In genomic region chr2:68193774-68194372, GRCh38 we compare ENCODE assay signal across 13 cellular contexts. TPM values are rescaled to one million over a fixed set of nuclear protein-coding genes. Genes with fewer than 3 reads are reported as not detected.
DNase-seq lines count a peak whose midpoint lies in the region; ATAC-seq, FAIRE-seq and TF ChIP-seq lines count a peak whose summit lies in the region.
"Had no signal": no experiment of that assay in that cellular context is flagged by ENCODE, and none has a peak within 500 bp of the region (broad histone marks: within the 10 kb centered on the region; RNA-seq: fewer than 3 reads in every experiment).

No MANE protein-coding gene starts in this region.

- RAD21 ChIA-PET in HCT116 (lab: Charles Lee; ENCODE audit: low non-redundant PET in 1 of 2, low total read pairs in 2 of 2, uncharacterized antibody in 2 of 2, unreplicated experiment in 2 of 2): no interaction called here

- dilution Hi-C loops in keratinocyte (cut with MboI; ENCODE audit: extremely low pct_ligation_motif_present, low sequenced_read_pairs): no loop called here

- intact Hi-C loops in HCT116 (cut with micrococcal nuclease): no loop called here
- intact Hi-C loops in head of caudate nucleus (cut with DNase I): no loop called here

- H3K4me2 ChIP-seq in HCT116 (ENCODE audit: low read length) (peak overlapping the region; percentile 39), keratinocyte (ENCODE audit: control insufficient read depth, extremely low read depth, insufficient read depth, low read depth, low read length) (peak overlapping the region; percentile 75)

- H3K79me2 ChIP-seq in ACC112 (ENCODE audit: control insufficient read depth, insufficient read depth, low read length, unreplicated experiment) (peaks cover 83% of the 10 kb centered on the region), HCT116 (ENCODE audit: insufficient read depth, low read length) (peaks cover 92% of the 10 kb centered on the region), keratinocyte (ENCODE audit: control insufficient read depth, insufficient read depth, low read length) (peaks cover 81% of the 10 kb centered on the region)

- no peak for ATAC-seq in HCT116
- ATAC-seq: GM12878 had no signal

- CTCF ChIA-PET in HCT116 (lab: Charles Lee): no interaction called here

- H3K9me3 ChIP-seq in HCT116 (ENCODE audit: control insufficient read depth in 1 of 2, insufficient read depth in 1 of 2, low read depth in 1 of 2, low read length in 2 of 2) (no peaks in the 10 kb centered on the region), keratinocyte (ENCODE audit: control insufficient read depth, low read depth, low read length) (no peaks in the 10 kb centered on the region)
- H3K9me3 ChIP-seq: thyroid gland had no signal

- no peak overlapping the region for H3K9ac ChIP-seq in HCT116 (ENCODE audit: low read length)
- peak overlapping the region; percentile 36 for H3K9ac ChIP-seq in keratinocyte (ENCODE audit: control insufficient read depth, extremely low read depth, insufficient read depth, low read length)

- no peak for TF ChIP-seq CTCF in HCT116 (IDR thresholded peaks at IDR 0.05 in 2 of 3, conservative IDR thresholded peaks at IDR 0.05 in 1 of 3; ENCODE audit: borderline replicate concordance in 1 of 3, insufficient read depth in 1 of 3, low read depth in 2 of 3, low read length in 2 of 3)
- no peak for TF ChIP-seq CTCF in astrocyte of the spinal cord (IDR thresholded peaks at IDR 0.05; ENCODE audit: low read depth, low read length)
- TF ChIP-seq CTCF in keratinocyte (optimal IDR thresholded peaks at IDR 0.05 in 1 of 3, IDR thresholded peaks at IDR 0.05 in 1 of 3, conservative IDR thresholded peaks at IDR 0.05 in 1 of 3; ENCODE audit: extremely low read depth in 1 of 3, insufficient read depth in 2 of 3, low read length in 3 of 3): no peak

- no peak for TF ChIP-seq POLR2A in HCT116 (IDR thresholded peaks at IDR 0.05; ENCODE audit: borderline replicate concordance, extremely low read depth, insufficient read depth, insufficient read length)

- H2AFZ ChIP-seq in ACC112 (ENCODE audit: low read length, unreplicated experiment) (no peak overlapping the region), HCT116 (ENCODE audit: low read depth, low read length, poor library complexity, severe bottlenecking) (no peak overlapping the region), keratinocyte (ENCODE audit: control insufficient read depth, low read length) (no peak overlapping the region)

- H3K9me1 ChIP-seq in keratinocyte (ENCODE audit: control insufficient read depth, extremely low read depth, insufficient read depth, low read length): no peaks in the 10 kb centered on the region

- no peak for TF ChIP-seq RAD21 in HCT116 (IDR thresholded peaks at IDR 0.05; ENCODE audit: low read depth)

- H4K20me1 ChIP-seq in HCT116 (ENCODE audit: insufficient read depth): peaks cover 14% of the 10 kb centered on the region
- H4K20me1 ChIP-seq in keratinocyte (ENCODE audit: control insufficient read depth, extremely low read depth, insufficient read depth, low read length): no peaks in the 10 kb centered on the region

- DNase-seq in HCT116 (ENCODE audit: low read depth, low spot score) (no peak), astrocyte of the spinal cord (ENCODE audit: low read depth, low spot score) (peak; percentile 66), keratinocyte (ENCODE audit: low read depth, low spot score) (no peak), 8988T (no peak), head of caudate nucleus (no peak), NCI-H526 treated with DMSO at 0.1 percent for 48 hours (lab: John Stamatoyannopoulos, UW) (no peak), NCI-H524 treated with DMSO at 0.1 percent for 48 hours (lab: John Stamatoyannopoulos, UW) (no peak)
- DNase-seq: CD8-positive, alpha-beta memory T cell; stimulated activated CD4-positive, alpha-beta T cell treated with anti-CD3 and anti-CD28 coated beads, Interleukin-4, amount 100 ng/mL, for 4 hours; thyroid gland had no signal

- no peaks in the 10 kb centered on the region for H3K9me2 ChIP-seq in HCT116 (ENCODE audit: insufficient read depth)

- H3K4me1 ChIP-seq in ACC112 (ENCODE audit: control insufficient read depth, insufficient read depth, low read length, unreplicated experiment): peaks cover 54% of the 10 kb centered on the region
- peaks cover 2 to 31% of the 10 kb centered on the region in 2 experiments; a peak in 3 of 4 replicates for H3K4me1 ChIP-seq in HCT116 (ENCODE audit: control insufficient read depth in 1 of 2, insufficient read depth in 2 of 2, low read length in 2 of 2)
- H3K4me1 ChIP-seq in keratinocyte (ENCODE audit: control insufficient read depth, extremely low read depth, insufficient read depth, low read length): peaks cover 29% of the 10 kb centered on the region

- H3K27ac ChIP-seq in ACC112 (ENCODE audit: low read depth, low read length) (peak overlapping the region; percentile 80), HCT116 (ENCODE audit: low read depth, low read length) (no peak overlapping the region), keratinocyte (ENCODE audit: control insufficient read depth, insufficient read depth, low read length) (peak overlapping the region; percentile 81)
- H3K27ac ChIP-seq: thyroid gland, VCaP had no signal

- H3K36me3 ChIP-seq in ACC112 (ENCODE audit: insufficient read depth, low read length): no peaks in the 10 kb centered on the region
- H3K36me3 ChIP-seq in HCT116 (ENCODE audit: control insufficient read depth in 1 of 2, insufficient read depth in 2 of 2, low read length in 2 of 2): no peaks in the 10 kb centered on the region
- H3K36me3 ChIP-seq in keratinocyte (ENCODE audit: control insufficient read depth in 2 of 2, extremely low read depth in 1 of 2, insufficient read depth in 2 of 2, low read length in 2 of 2): no peaks in the 10 kb centered on the region
- H3K36me3 ChIP-seq: thyroid gland had no signal

- BruUV-seq in HCT116 (replicated peaks; lab: Mats Ljungman, UMichigan): no TSS peak

- H3K27me3 ChIP-seq in ACC112 (ENCODE audit: insufficient read depth, low read length): no peaks in the 10 kb centered on the region
- H3K27me3 ChIP-seq in HCT116 (ENCODE audit: insufficient read depth, low read length): no peaks in the 10 kb centered on the region
- H3K27me3 ChIP-seq in keratinocyte (ENCODE audit: control insufficient read depth, extremely low read depth, insufficient read depth, low read length): no peaks in the 10 kb centered on the region
- H3K27me3 ChIP-seq: thyroid gland had no signal

- H3K4me3 ChIP-seq in ACC112 (ENCODE audit: low read depth, low read length): peak overlapping the region; percentile 45
- no peak overlapping the region for H3K4me3 ChIP-seq in HCT116 (replicated peaks in 1 of 2; ENCODE audit: low read depth in 1 of 2, low read length in 2 of 2)
- no peak overlapping the region for H3K4me3 ChIP-seq in astrocyte of the spinal cord (ENCODE audit: low read depth, low read length)
- H3K4me3 ChIP-seq in keratinocyte (ENCODE audit: control insufficient read depth in 2 of 3, extremely low read depth in 1 of 3, insufficient read depth in 2 of 3, low read depth in 1 of 3, low read length in 3 of 3): peak overlapping the region in 1 of 3 experiments; percentile 25
- H3K4me3 ChIP-seq: GM12878, thyroid gland had no signal

- POLR2A ChIA-PET in HCT116 (lab: Charles Lee): no interaction called here

- peak; percentile 9 for FAIRE-seq in keratinocyte (lab: Jason Lieb, UNC)
- FAIRE-seq: GM12878 had no signal

- in situ Hi-C loops in astrocyte of the spinal cord (cut with HindIII; ENCODE audit: low sequenced_read_pairs): no loop called here

TF ChIP-seq in HCT116, 20 proteins besides CTCF, POLR2A, EP300 and RAD21:
- TF ChIP-seq ZFX (IDR thresholded peaks at IDR 0.05): no peak
- TF ChIP-seq SP1 (IDR thresholded peaks at IDR 0.05; ENCODE audit: low read depth): peak; percentile 25; the same call in 1 of the 2 replicates
- TF ChIP-seq ATF3 (IDR thresholded peaks at IDR 0.05): no peak
- no peak for TF ChIP-seq ELF1 (IDR thresholded peaks at IDR 0.05; ENCODE audit: borderline replicate concordance, low read depth)
- TF ChIP-seq CEBPB (IDR thresholded peaks at IDR 0.05; ENCODE audit: low read depth): no peak
- no peak for TF ChIP-seq TCF7L2 (IDR thresholded peaks at IDR 0.05; ENCODE audit: borderline replicate concordance, extremely low read depth, insufficient read depth, insufficient read length)
- peak; percentile 83 for TF ChIP-seq FOSL1 (IDR thresholded peaks at IDR 0.05; ENCODE audit: low read depth)
- TF ChIP-seq JUND (IDR thresholded peaks at IDR 0.05): peak; percentile 49; the same call in 1 of the 2 replicates
TF ChIP-seq in HCT116: peak in this region for 3.

RNA-seq across cellular contexts. Expression of gene PNO1, which starts 36.2 kb away (rescaled TPM):
- 23.3 TPM for total RNA-seq in HCT116 (2021; ENCODE audit: unreplicated experiment)
- 11.9 and 15.0 TPM in 2 replicates for polyA plus RNA-seq in HCT116 (2012)
- polyA plus RNA-seq in keratinocyte: 16.2 to 22.5 TPM (median 18.8 TPM) in 3 replicates
- polyA plus RNA-seq in keratinocyte (2011; ENCODE audit: low read depth): 36.7 TPM
- polyA plus RNA-seq in keratinocyte (2011; cell fraction: cytosol; rRNA removed): 15.8 and 22.6 TPM in 2 replicates
- polyA plus RNA-seq in keratinocyte (2011; cell fraction: nucleus; rRNA removed): 11.1 and 13.6 TPM in 2 replicates
- polyA plus RNA-seq in keratinocyte (2012; ENCODE audit: low replicate concordance): 19.1 and 21.6 TPM in 2 replicates
- 2.7 to 7.1 TPM (median 3.4 TPM) in 3 replicates for polyA minus RNA-seq in keratinocyte
- 5.6 TPM for polyA minus RNA-seq in keratinocyte (2011; cell fraction: cytosol; rRNA and poly(A)+ RNA removed)
- polyA minus RNA-seq in keratinocyte (2011; cell fraction: nucleus; rRNA and poly(A)+ RNA removed): 3.2 and 3.5 TPM in 2 replicates

RNA-seq across cellular contexts. Expression of gene PPP3R1, which starts 58.5 kb away (rescaled TPM):
- total RNA-seq in HCT116 (2021; ENCODE audit: unreplicated experiment): 69.9 TPM
- polyA plus RNA-seq in HCT116 (2012): 13.0 and 18.4 TPM in 2 replicates
- 10.1 to 28.5 TPM (median 21.6 TPM) in 3 replicates for polyA plus RNA-seq in keratinocyte
- 36.9 TPM for polyA plus RNA-seq in keratinocyte (2011; ENCODE audit: low read depth)
- 14.2 and 29.6 TPM in 2 replicates for polyA plus RNA-seq in keratinocyte (2011; cell fraction: cytosol; rRNA removed)
- polyA plus RNA-seq in keratinocyte (2011; cell fraction: nucleus; rRNA removed): 15.9 and 20.8 TPM in 2 replicates
- polyA plus RNA-seq in keratinocyte (2012; ENCODE audit: low replicate concordance): 29.9 and 37.5 TPM in 2 replicates
- polyA minus RNA-seq in keratinocyte: 5.2 to 31.0 TPM (median 12.3 TPM) in 3 replicates
- polyA minus RNA-seq in keratinocyte (2011; cell fraction: cytosol; rRNA and poly(A)+ RNA removed): 22.6 TPM
- 13.1 and 22.5 TPM in 2 replicates for polyA minus RNA-seq in keratinocyte (2011; cell fraction: nucleus; rRNA and poly(A)+ RNA removed)
